Comparison of ENCODE assay signal across 17 cellular contexts in genomic region chr13:20782116-20782708, GRCh38. TPM values are rescaled to one million over a fixed set of nuclear protein-coding genes. Genes with fewer than 3 reads are reported as not detected.
A peak's percentile ranks its signal among the peaks of the same experiment; 100 is the strongest.
DNase-seq lines count a peak whose midpoint lies in the region; ATAC-seq and TF ChIP-seq lines count a peak whose summit lies in the region.
"Had no signal": no experiment of that assay in that cellular context is flagged by ENCODE, and none has a peak within 500 bp of the region (broad histone marks: within the 10 kb centered on the region; RNA-seq: fewer than 3 reads in every experiment).

No MANE protein-coding gene starts in this region.

- no peak overlapping the region for H3K4me3 Mint-ChIP-seq in activated CD4-positive, alpha-beta T cell treated with anti-CD3 and anti-CD28 coated beads for 36 hours
- H3K4me3 Mint-ChIP-seq: nephron progenitor cell had no signal

- CTCF ChIA-PET in activated CD4-positive, alpha-beta T cell treated with anti-CD3 and anti-CD28 coated beads for 36 hours (lab: Charles Lee): interaction anchor here (0.7 to 1.5 kb wide), 5 partner anchors 11 to 68 kb away, joined by 3 to 5 read pairs (median 4); no protein-coding TSS in a partner anchor

- no peaks in the 10 kb centered on the region for H3K27me3 Mint-ChIP-seq in activated CD4-positive, alpha-beta T cell treated with anti-CD3 and anti-CD28 coated beads for 36 hours

- POLR2A ChIA-PET in activated CD4-positive, alpha-beta T cell treated with anti-CD3 and anti-CD28 coated beads for 36 hours (lab: Charles Lee): no interaction called here

- peak overlapping the region; percentile 40 for H3K27ac Mint-ChIP-seq in activated CD4-positive, alpha-beta T cell treated with anti-CD3 and anti-CD28 coated beads for 36 hours
- H3K27ac Mint-ChIP-seq: nephron progenitor cell had no signal

- H3K27ac ChIP-seq in caudate nucleus (ENCODE audit: low read depth, low read length): no peak overlapping the region
- H3K27ac ChIP-seq: heart left ventricle, left lung, sigmoid colon, SK-N-MC, thyroid gland had no signal

- H3K9me3 Mint-ChIP-seq in activated CD4-positive, alpha-beta T cell treated with anti-CD3 and anti-CD28 coated beads for 36 hours (ENCODE audit: low read depth): no peaks in the 10 kb centered on the region
- H3K9me3 Mint-ChIP-seq: nephron progenitor cell had no signal

- H3K36me3 Mint-ChIP-seq in activated CD4-positive, alpha-beta T cell treated with anti-CD3 and anti-CD28 coated beads for 36 hours (ENCODE audit: low read depth): peaks cover 39% of the 10 kb centered on the region

- DNase-seq in activated CD4-positive, alpha-beta T cell treated with anti-CD3 and anti-CD28 coated beads for 36 hours: peak; percentile 16
- DNase-seq in activated CD4-positive, alpha-beta T cell treated with anti-CD3 and anti-CD28 coated beads, Interleukin-2, amount 50 U/mL, for 48 hours: no peak
- DNase-seq in caudate nucleus (lab: John Stamatoyannopoulos, UW) (no peak), H4 (ENCODE audit: low spot score) (no peak), Ammon's horn (ENCODE audit: low spot score) (no peak)
- DNase-seq: 8988T, Calu3, heart left ventricle, left lung, NCI-H146, nephron progenitor cell, sigmoid colon, thyroid gland had no signal

- H3K4me1 Mint-ChIP-seq in activated CD4-positive, alpha-beta T cell treated with anti-CD3 and anti-CD28 coated beads for 36 hours: peaks cover 15% of the 10 kb centered on the region
- H3K4me1 Mint-ChIP-seq: nephron progenitor cell had no signal

- ATAC-seq in activated CD4-positive, alpha-beta T cell treated with anti-CD3 and anti-CD28 coated beads for 36 hours: peak; percentile 97
- ATAC-seq in GM21447 (IDR thresholded peaks at IDR 0.05; ENCODE audit: unreplicated experiment) (peak; percentile 92), HG03039 (IDR thresholded peaks at IDR 0.05; ENCODE audit: unreplicated experiment) (peak; percentile 90), SK-N-SH treated with all-trans-retinoic acid at 6 μM for 48 hours (no peak)
- ATAC-seq: heart left ventricle, left lung had no signal

- intact Hi-C loops in activated CD4-positive, alpha-beta T cell treated with anti-CD3 and anti-CD28 coated beads for 36 hours (cut with DNase I, micrococcal nuclease): loop anchor here in 1 of 2 experiments (5.0 kb wide), 1 partner anchor 40 kb away; no protein-coding TSS in a partner anchor

TF ChIP-seq in SK-N-SH treated with all-trans-retinoic acid at 6 μM for 48 hours, 23 proteins besides CTCF, POLR2A, EP300 and RAD21:
- no peak for TF ChIP-seq ZNF565 (CRISPR knock-in tag; conservative IDR thresholded peaks at IDR 0.05; ENCODE audit: low read depth)
- TF ChIP-seq ZNF8 (CRISPR knock-in tag; IDR thresholded peaks at IDR 0.05): no peak
- TF ChIP-seq, protein P1, sequence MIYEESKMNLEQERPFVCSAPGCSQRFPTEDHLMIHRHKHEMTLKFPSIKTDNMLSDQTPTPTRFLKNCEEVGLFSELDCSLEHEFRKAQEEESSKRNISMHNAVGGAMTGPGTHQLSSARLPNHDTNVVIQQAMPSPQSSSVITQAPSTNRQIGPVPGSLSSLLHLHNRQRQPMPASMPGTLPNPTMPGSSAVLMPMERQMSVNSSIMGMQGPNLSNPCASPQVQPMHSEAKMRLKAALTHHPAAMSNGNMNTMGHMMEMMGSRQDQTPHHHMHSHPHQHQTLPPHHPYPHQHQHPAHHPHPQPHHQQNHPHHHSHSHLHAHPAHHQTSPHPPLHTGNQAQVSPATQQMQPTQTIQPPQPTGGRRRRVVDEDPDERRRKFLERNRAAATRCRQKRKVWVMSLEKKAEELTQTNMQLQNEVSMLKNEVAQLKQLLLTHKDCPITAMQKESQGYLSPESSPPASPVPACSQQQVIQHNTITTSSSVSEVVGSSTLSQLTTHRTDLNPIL (CRISPR knock-in tag; IDR thresholded peaks at IDR 0.05; ENCODE audit: low read depth): no peak
- no peak for TF ChIP-seq ARNTL (CRISPR knock-in tag; IDR thresholded peaks at IDR 0.05; ENCODE audit: borderline replicate concordance, low read depth)
- no peak for TF ChIP-seq ESRRG (CRISPR knock-in tag; IDR thresholded peaks at IDR 0.05)
- no peak for TF ChIP-seq TOX (CRISPR knock-in tag; IDR thresholded peaks at IDR 0.05; ENCODE audit: borderline replicate concordance)
- no peak for TF ChIP-seq PPARA (CRISPR knock-in tag; IDR thresholded peaks at IDR 0.05; ENCODE audit: borderline replicate concordance)
- TF ChIP-seq GLIS3 (CRISPR knock-in tag; IDR thresholded peaks at IDR 0.05): no peak
- TF ChIP-seq ISL1 (CRISPR knock-in tag; IDR thresholded peaks at IDR 0.05): peak; percentile 90
- no peak for TF ChIP-seq ZFP3 (CRISPR knock-in tag; IDR thresholded peaks at IDR 0.05)
- TF ChIP-seq, protein P2, sequence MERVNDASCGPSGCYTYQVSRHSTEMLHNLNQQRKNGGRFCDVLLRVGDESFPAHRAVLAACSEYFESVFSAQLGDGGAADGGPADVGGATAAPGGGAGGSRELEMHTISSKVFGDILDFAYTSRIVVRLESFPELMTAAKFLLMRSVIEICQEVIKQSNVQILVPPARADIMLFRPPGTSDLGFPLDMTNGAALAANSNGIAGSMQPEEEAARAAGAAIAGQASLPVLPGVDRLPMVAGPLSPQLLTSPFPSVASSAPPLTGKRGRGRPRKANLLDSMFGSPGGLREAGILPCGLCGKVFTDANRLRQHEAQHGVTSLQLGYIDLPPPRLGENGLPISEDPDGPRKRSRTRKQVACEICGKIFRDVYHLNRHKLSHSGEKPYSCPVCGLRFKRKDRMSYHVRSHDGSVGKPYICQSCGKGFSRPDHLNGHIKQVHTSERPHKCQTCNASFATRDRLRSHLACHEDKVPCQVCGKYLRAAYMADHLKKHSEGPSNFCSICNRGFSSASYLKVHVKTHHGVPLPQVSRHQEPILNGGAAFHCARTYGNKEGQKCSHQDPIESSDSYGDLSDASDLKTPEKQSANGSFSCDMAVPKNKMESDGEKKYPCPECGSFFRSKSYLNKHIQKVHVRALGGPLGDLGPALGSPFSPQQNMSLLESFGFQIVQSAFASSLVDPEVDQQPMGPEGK (CRISPR knock-in tag; IDR thresholded peaks at IDR 0.05; ENCODE audit: borderline replicate concordance): no peak
- no peak for TF ChIP-seq RARB (CRISPR knock-in tag; IDR thresholded peaks at IDR 0.05)
- peak; percentile 61; the same call in 1 of the 2 replicates for TF ChIP-seq SNAI2 (CRISPR knock-in tag; IDR thresholded peaks at IDR 0.05)
- TF ChIP-seq CSDC2 (CRISPR knock-in tag; IDR thresholded peaks at IDR 0.05): no peak
- TF ChIP-seq, protein P3, sequence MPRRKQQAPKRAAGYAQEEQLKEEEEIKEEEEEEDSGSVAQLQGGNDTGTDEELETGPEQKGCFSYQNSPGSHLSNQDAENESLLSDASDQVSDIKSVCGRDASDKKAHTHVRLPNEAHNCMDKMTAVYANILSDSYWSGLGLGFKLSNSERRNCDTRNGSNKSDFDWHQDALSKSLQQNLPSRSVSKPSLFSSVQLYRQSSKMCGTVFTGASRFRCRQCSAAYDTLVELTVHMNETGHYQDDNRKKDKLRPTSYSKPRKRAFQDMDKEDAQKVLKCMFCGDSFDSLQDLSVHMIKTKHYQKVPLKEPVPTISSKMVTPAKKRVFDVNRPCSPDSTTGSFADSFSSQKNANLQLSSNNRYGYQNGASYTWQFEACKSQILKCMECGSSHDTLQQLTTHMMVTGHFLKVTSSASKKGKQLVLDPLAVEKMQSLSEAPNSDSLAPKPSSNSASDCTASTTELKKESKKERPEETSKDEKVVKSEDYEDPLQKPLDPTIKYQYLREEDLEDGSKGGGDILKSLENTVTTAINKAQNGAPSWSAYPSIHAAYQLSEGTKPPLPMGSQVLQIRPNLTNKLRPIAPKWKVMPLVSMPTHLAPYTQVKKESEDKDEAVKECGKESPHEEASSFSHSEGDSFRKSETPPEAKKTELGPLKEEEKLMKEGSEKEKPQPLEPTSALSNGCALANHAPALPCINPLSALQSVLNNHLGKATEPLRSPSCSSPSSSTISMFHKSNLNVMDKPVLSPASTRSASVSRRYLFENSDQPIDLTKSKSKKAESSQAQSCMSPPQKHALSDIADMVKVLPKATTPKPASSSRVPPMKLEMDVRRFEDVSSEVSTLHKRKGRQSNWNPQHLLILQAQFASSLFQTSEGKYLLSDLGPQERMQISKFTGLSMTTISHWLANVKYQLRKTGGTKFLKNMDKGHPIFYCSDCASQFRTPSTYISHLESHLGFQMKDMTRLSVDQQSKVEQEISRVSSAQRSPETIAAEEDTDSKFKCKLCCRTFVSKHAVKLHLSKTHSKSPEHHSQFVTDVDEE (CRISPR knock-in tag; IDR thresholded peaks at IDR 0.05): peak; percentile 46; the same call in 1 of the 2 replicates
- TF ChIP-seq TCF4 (CRISPR knock-in tag; IDR thresholded peaks at IDR 0.05; ENCODE audit: borderline replicate concordance): no peak
- TF ChIP-seq ZC3H10 (CRISPR knock-in tag; IDR thresholded peaks at IDR 0.05): no peak
- no peak for TF ChIP-seq POU6F1 (CRISPR knock-in tag; IDR thresholded peaks at IDR 0.05; ENCODE audit: borderline replicate concordance, low read depth)
- no peak for TF ChIP-seq ZFP30 (CRISPR knock-in tag; IDR thresholded peaks at IDR 0.05)
- no peak for TF ChIP-seq OSR1 (CRISPR knock-in tag; IDR thresholded peaks at IDR 0.05)
- TF ChIP-seq BACH2 (CRISPR knock-in tag; IDR thresholded peaks at IDR 0.05; ENCODE audit: borderline replicate concordance): no peak

RNA-seq across cellular contexts. Expression of gene EEF1AKMT1, which starts 8.5 kb away (rescaled TPM):
- 10 to 100 TPM; 21.0 to 23.9 TPM for total RNA-seq in activated CD4-positive, alpha-beta T cell treated with anti-CD3 and anti-CD28 coated beads for 36 hours
- total RNA-seq in H4 (2014; rRNA removed; shearing (Covaris generic)): 5.2 and 5.9 TPM in 2 replicates
